In the genomic region with DNA sequence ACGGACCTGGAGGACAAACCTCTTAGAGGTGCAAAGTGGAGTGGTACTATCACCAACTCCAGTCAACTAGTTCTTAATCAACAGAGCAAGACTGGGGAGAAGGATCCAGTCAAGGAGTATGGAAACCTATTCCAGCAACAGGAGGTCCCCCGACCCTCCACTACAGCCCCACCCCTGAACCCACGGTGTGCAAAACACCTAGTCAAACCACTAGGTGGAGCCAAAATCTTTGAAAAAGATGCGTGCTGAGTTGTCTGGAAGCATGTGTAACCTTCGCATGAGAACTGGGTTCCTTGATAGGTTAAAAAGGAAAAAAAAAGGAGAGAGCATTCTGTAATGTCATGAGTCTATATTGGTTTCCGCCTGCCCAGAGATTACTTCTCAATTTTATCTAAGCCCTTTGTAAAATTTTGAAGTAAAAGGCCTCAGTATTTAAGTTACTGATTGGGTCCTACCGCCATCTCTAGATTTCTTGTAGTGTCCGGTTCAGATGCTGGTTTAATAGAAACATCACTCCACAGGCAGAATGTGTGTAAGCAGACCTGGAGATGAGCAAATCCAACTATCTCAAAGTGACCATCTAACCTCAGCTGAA, we compare ENCODE assay signal across 8 cellular contexts.
DNase-seq lines count a peak whose midpoint lies in the region; ATAC-seq and TF ChIP-seq lines count a peak whose summit lies in the region.

No MANE protein-coding gene starts in this region.

- H3K27me3 ChIP-seq in HCT116 (ENCODE audit: insufficient read depth, low read length) = peaks cover 12% of the 10 kb centered on the region; the same call in 1 of the 2 replicates
- H3K27me3 ChIP-seq in transverse colon = no peaks in the 10 kb centered on the region

- TF ChIP-seq RAD21 in HCT116 (IDR thresholded peaks at IDR 0.05; ENCODE audit: low read depth) = peak; percentile 62

- TF ChIP-seq POLR2A in HCT116 (IDR thresholded peaks at IDR 0.05; ENCODE audit: borderline replicate concordance, extremely low read depth, insufficient read depth, insufficient read length) = no peak
- no peak for TF ChIP-seq POLR2A in transverse colon (IDR thresholded peaks at IDR 0.05)

- H2AFZ ChIP-seq in HCT116 (ENCODE audit: low read depth, low read length, poor library complexity, severe bottlenecking) = no peak overlapping the region

- H3K9me3 ChIP-seq in HCT116 (ENCODE audit: control insufficient read depth in 1 of 2, insufficient read depth in 1 of 2, low read depth in 1 of 2, low read length in 2 of 2) (no peaks in the 10 kb centered on the region), transverse colon (no peaks in the 10 kb centered on the region)

- H3K4me1 Mint-ChIP-seq in activated CD8-positive, alpha-beta memory T cell treated with anti-CD3 and anti-CD28 coated beads, Interleukin-2, amount 10 ng/mL, durations not matched to agents 7 days and 5 days = no peaks in the 10 kb centered on the region

- no peak overlapping the region for H3K4me2 ChIP-seq in HCT116 (ENCODE audit: low read length)

- in situ Hi-C loops in transverse colon (cut with MboI; ENCODE audit: low pct_ligation_motif_present in 1 of 4, low pct_unique_long_range_greater_than_20kb in 1 of 4, low sequenced_read_pairs in 3 of 4) = loop anchor here in 1 of 4 donors (10.0 kb wide), 1 partner anchor 78 kb away; a partner anchor contains a TSS

- H3K27me3 Mint-ChIP-seq in activated CD8-positive, alpha-beta memory T cell treated with anti-CD3 and anti-CD28 coated beads, Interleukin-2, amount 10 ng/mL, durations not matched to agents 7 days and 5 days = peaks cover 22% of the 10 kb centered on the region

- TF ChIP-seq CTCF in HCT116 (IDR thresholded peaks at IDR 0.05 in 2 of 3, conservative IDR thresholded peaks at IDR 0.05 in 1 of 3; ENCODE audit: borderline replicate concordance in 1 of 3, insufficient read depth in 1 of 3, low read depth in 2 of 3, low read length in 2 of 3) (peak; percentile 54 to 79 (median 66); a peak in 5 of 6 replicates), transverse colon (IDR thresholded peaks at IDR 0.05) (peak; percentile 51 to 57 (median 53))

- H3K9ac ChIP-seq in HCT116 (ENCODE audit: low read length) = no peak overlapping the region

- no peaks in the 10 kb centered on the region for H3K79me2 ChIP-seq in HCT116 (ENCODE audit: insufficient read depth, low read length)

- peak; percentile 38 to 47 for ATAC-seq in left cardiac atrium
- ATAC-seq in HCT116 = peak; percentile 96
- ATAC-seq in activated CD8-positive, alpha-beta memory T cell treated with anti-CD3 and anti-CD28 coated beads, Interleukin-2, amount 10 ng/mL, durations not matched to agents 7 days and 5 days = peak; percentile 61
- ATAC-seq in HG03039 (IDR thresholded peaks at IDR 0.05; ENCODE audit: unreplicated experiment) = no peak

- intact Hi-C loops in left cardiac atrium (cut with DNase I) (no loop called here), cardiac septum (cut with DNase I) (loop anchor here (5.0 kb wide), 1 partner anchor 81 kb away; a partner anchor contains a TSS), HCT116 (cut with micrococcal nuclease) (loop anchor here (1.0 to 5.0 kb wide), 2 partner anchors 81 to 391 kb away; no protein-coding TSS in a partner anchor), transverse colon (cut with DNase I; ENCODE audit: low total_unique reads) (no loop called here)

- POLR2A ChIA-PET in HCT116 (lab: Charles Lee) = no interaction called here

- RAD21 ChIA-PET in HCT116 (lab: Charles Lee; ENCODE audit: low non-redundant PET in 1 of 2, low total read pairs in 2 of 2, uncharacterized antibody in 2 of 2, unreplicated experiment in 2 of 2) = no interaction called here

- DNase-seq in left cardiac atrium = no peak
- no peak for DNase-seq in cardiac septum (ENCODE audit: low spot score)
- DNase-seq in HCT116 (ENCODE audit: low read depth, low spot score) = peak; percentile 31
- peak; percentile 26 for DNase-seq in NCI-H128 (lab: John Stamatoyannopoulos, UW; ENCODE audit: unreplicated experiment)
- DNase-seq in activated CD8-positive, alpha-beta memory T cell treated with anti-CD3 and anti-CD28 coated beads, Interleukin-2, amount 10 ng/mL, durations not matched to agents 7 days and 5 days = no peak
- DNase-seq in inferior parietal cortex (ENCODE audit: extremely low spot score) = peak; percentile 39
- DNase-seq in transverse colon = peak; percentile 12

- CTCF ChIA-PET in HCT116 (lab: Charles Lee) = interaction anchor here (1.1 to 1.2 kb wide), 2 partner anchors 10 to 12 kb away, joined by 3 to 4 read pairs; no protein-coding TSS in a partner anchor
- CTCF ChIA-PET in activated CD8-positive, alpha-beta memory T cell treated with anti-CD3 and anti-CD28 coated beads, Interleukin-2, amount 10 ng/mL, durations not matched to agents 7 days and 5 days (lab: Charles Lee) = interaction anchor here (0.7 to 2.4 kb wide), 4 partner anchors 12 to 270 kb away, joined by 3 to 10 read pairs (median 3); no protein-coding TSS in a partner anchor

- no peak overlapping the region for H3K4me3 Mint-ChIP-seq in activated CD8-positive, alpha-beta memory T cell treated with anti-CD3 and anti-CD28 coated beads, Interleukin-2, amount 10 ng/mL, durations not matched to agents 7 days and 5 days

- H3K9me3 Mint-ChIP-seq in activated CD8-positive, alpha-beta memory T cell treated with anti-CD3 and anti-CD28 coated beads, Interleukin-2, amount 10 ng/mL, durations not matched to agents 7 days and 5 days (ENCODE audit: low read depth) = no peaks in the 10 kb centered on the region

- no peak overlapping the region for H3K27ac ChIP-seq in HCT116 (ENCODE audit: low read depth, low read length)
- H3K27ac ChIP-seq in transverse colon = no peak overlapping the region

- H3K4me3 ChIP-seq in HCT116 (replicated peaks in 1 of 2; ENCODE audit: low read depth in 1 of 2, low read length in 2 of 2) (no peak overlapping the region), transverse colon (no peak overlapping the region)

- H3K36me3 ChIP-seq in HCT116 (ENCODE audit: control insufficient read depth in 1 of 2, insufficient read depth in 2 of 2, low read length in 2 of 2) = no peaks in the 10 kb centered on the region
- H3K36me3 ChIP-seq in transverse colon = no peaks in the 10 kb centered on the region

- no peaks in the 10 kb centered on the region for H4K20me1 ChIP-seq in HCT116 (ENCODE audit: insufficient read depth)

- 45 to 48% methylated on average over 7 to 8 of the region's 8 CpGs for WGBS in transverse colon (ENCODE audit: low coverage in 1 of 2), 2 donors

- H3K4me1 ChIP-seq in HCT116 (ENCODE audit: control insufficient read depth in 1 of 2, insufficient read depth in 2 of 2, low read length in 2 of 2) (no peaks in the 10 kb centered on the region), transverse colon (no peaks in the 10 kb centered on the region)

- H3K9me2 ChIP-seq in HCT116 (ENCODE audit: insufficient read depth) = no peaks in the 10 kb centered on the region

- TF ChIP-seq EP300 in transverse colon (IDR thresholded peaks at IDR 0.05; ENCODE audit: low read depth) = no peak

- H3K36me3 Mint-ChIP-seq in activated CD8-positive, alpha-beta memory T cell treated with anti-CD3 and anti-CD28 coated beads, Interleukin-2, amount 10 ng/mL, durations not matched to agents 7 days and 5 days = no peaks in the 10 kb centered on the region

- no TSS peak for BruUV-seq in HCT116 (replicated peaks; lab: Mats Ljungman, UMichigan)

- no peak overlapping the region for H3K27ac Mint-ChIP-seq in activated CD8-positive, alpha-beta memory T cell treated with anti-CD3 and anti-CD28 coated beads, Interleukin-2, amount 10 ng/mL, durations not matched to agents 7 days and 5 days

TF ChIP-seq in HCT116, 20 proteins besides CTCF, POLR2A, EP300 and RAD21:
- no peak for TF ChIP-seq SRF (IDR thresholded peaks at IDR 0.05; ENCODE audit: low read depth)
- TF ChIP-seq, protein P1, sequence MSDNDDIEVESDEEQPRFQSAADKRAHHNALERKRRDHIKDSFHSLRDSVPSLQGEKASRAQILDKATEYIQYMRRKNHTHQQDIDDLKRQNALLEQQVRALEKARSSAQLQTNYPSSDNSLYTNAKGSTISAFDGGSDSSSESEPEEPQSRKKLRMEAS (IDR thresholded peaks at IDR 0.05) = 0 out of 2 replicates have a peak, but pooled peaks have one; percentile 30
TF ChIP-seq in HCT116: peak in this region for 1.

Comparison
In these comparisons a context has a peak if more than half of its experiments do, and no peak if none do; other contexts are left out.
1. intact Hi-C loops: an anchor here in cardiac septum (5.0 kb wide) and HCT116 (1.0 to 5.0 kb wide); none called in left cardiac atrium and transverse colon.
2. DNase-seq: peak in HCT116 (single experiment), NCI-H128 (single experiment), inferior parietal cortex (single experiment) and transverse colon (single experiment); none in left cardiac atrium (single experiment), cardiac septum (single experiment) and activated CD8-positive, alpha-beta memory T cell treated with anti-CD3 and anti-CD28 coated beads, Interleukin-2, amount 10 ng/mL, durations not matched to agents 7 days and 5 days (single experiment).